Comparison of ENCODE assay signal across 10 cellular contexts in the genomic region with DNA sequence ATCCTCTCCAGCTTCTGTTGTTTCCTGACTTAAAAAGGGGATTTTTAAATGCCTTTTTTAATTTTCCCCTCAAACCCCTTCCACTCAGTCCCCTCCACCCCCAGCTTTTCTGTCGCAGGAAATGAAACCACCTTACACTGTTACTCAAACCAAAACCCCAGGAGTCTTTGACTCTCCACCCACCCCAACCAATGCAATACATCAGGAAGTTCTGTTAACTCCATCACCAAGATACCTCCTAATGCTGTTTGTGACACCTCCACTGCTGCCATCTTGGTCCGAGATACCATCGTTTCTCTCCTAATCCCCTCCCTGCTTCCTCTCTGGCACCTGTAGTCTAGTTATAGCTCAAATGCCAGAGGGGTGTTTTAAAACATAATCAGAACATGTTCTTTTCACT.
DNase-seq lines count a peak whose midpoint lies in the region; ATAC-seq lines count a peak whose summit lies in the region.
"Had no signal": no experiment of that assay in that cellular context is flagged by ENCODE, and none has a peak within 500 bp of the region (broad histone marks: within the 10 kb centered on the region; RNA-seq: fewer than 3 reads in every experiment).

No MANE protein-coding gene starts in this region.

- ATAC-seq in GM18858 (IDR thresholded peaks at IDR 0.05; ENCODE audit: unreplicated experiment) (peak; percentile 97), GM21576 (IDR thresholded peaks at IDR 0.05; ENCODE audit: unreplicated experiment) (peak; percentile 95), HG03575 (IDR thresholded peaks at IDR 0.05; ENCODE audit: extremely low read depth, insufficient number of reproducible peaks, low FRiP score, unreplicated experiment) (peak; percentile 89)

- peak; percentile 64 for DNase-seq in stimulated activated CD4-positive, alpha-beta T cell treated with anti-CD3 and anti-CD28 coated beads, Interleukin-1b, Interleukin-23, amount 100 ng/mL, for 48 hours
- DNase-seq in DMS79 treated with DMSO at 0.1 percent for 48 hours (lab: John Stamatoyannopoulos, UW) (no peak), middle frontal gyrus (ENCODE audit: extremely low spot score, low spot score) (no peak), NCI-H1417 (lab: John Stamatoyannopoulos, UW) (no peak)
- DNase-seq in activated effector memory CD4-positive, alpha-beta T cell treated with Interleukin-2 at 50 U/mL for 16 hours = no peak
- DNase-seq: colonic mucosa, NCI-H1436 had no signal
